ENCODE assay signal across 26 cellular contexts in genomic region chr1:18170444-18170843, GRCh38.
"Had no signal": no experiment of that assay in that cellular context is flagged by ENCODE, and none has a peak within 500 bp of the region (broad histone marks: within the 10 kb centered on the region; RNA-seq: fewer than 3 reads in every experiment).

No MANE protein-coding gene starts in this region.

- H3K27ac Mint-ChIP-seq: dendritic cell treated with granulocyte-macrophage colony-stimulating factor and Interleukin-4, amounts not matched to agents 40 ng/mL and 50 ng/mL, for 4 days; effector memory CD8-positive, alpha-beta T cell; endodermal cell; mesothelial cell of epicardium had no signal

- H3K36me3 Mint-ChIP-seq: mesothelial cell of epicardium had no signal

- H3K4me3 ChIP-seq: colonic mucosa, esophagus squamous epithelium, gastrocnemius medialis, heart right ventricle, left lung, lower lobe of right lung, mucosa of descending colon had no signal

- H3K27me3 ChIP-seq: colonic mucosa had no signal

- H3K4me1 ChIP-seq: colonic mucosa, gastrocnemius medialis, left lung, lower lobe of right lung had no signal

- H3K9me3 Mint-ChIP-seq: dendritic cell treated with granulocyte-macrophage colony-stimulating factor and Interleukin-4, amounts not matched to agents 40 ng/mL and 50 ng/mL, for 4 days; effector memory CD8-positive, alpha-beta T cell; endodermal cell; mesothelial cell of epicardium had no signal

- DNase-seq: colonic mucosa; cortex of kidney; effector CD8-positive, alpha-beta T cell; effector memory CD8-positive, alpha-beta T cell; endodermal cell; esophagus squamous epithelium; foreskin fibroblast; foreskin melanocyte; gastrocnemius medialis; glutamatergic neuron; head of caudate nucleus; heart right ventricle; hippocampal formation; left cardiac atrium; left lung; left ventricle myocardium superior; lower lobe of right lung; mesenchymal stem cell; mucosa of descending colon had no signal

- H3K4me3 Mint-ChIP-seq: dendritic cell treated with granulocyte-macrophage colony-stimulating factor and Interleukin-4, amounts not matched to agents 40 ng/mL and 50 ng/mL, for 4 days; effector memory CD8-positive, alpha-beta T cell; endodermal cell; mesothelial cell of epicardium had no signal

- FAIRE-seq: endometrium, endothelial cell of umbilical vein, islet of Langerhans, keratinocyte had no signal

- H3K36me3 ChIP-seq: colonic mucosa, esophagus squamous epithelium, gastrocnemius medialis, heart right ventricle, left lung, lower lobe of right lung had no signal

- H3K27ac ChIP-seq: colonic mucosa, esophagus squamous epithelium, gastrocnemius medialis, heart right ventricle, left lung, lower lobe of right lung had no signal

- H3K9me3 ChIP-seq: colonic mucosa, esophagus squamous epithelium, gastrocnemius medialis, heart right ventricle, left lung, lower lobe of right lung, mucosa of descending colon had no signal

- ATAC-seq: effector memory CD8-positive, alpha-beta T cell; esophagus mucosa; gastrocnemius medialis; heart right ventricle; left cardiac atrium; left lung; left ventricle myocardium superior; lower lobe of right lung; mucosa of descending colon had no signal
